19 cellular contexts compared by ENCODE assay signal in genomic region chrX:36684053-36684452, GRCh38.
A peak's percentile ranks its signal among the peaks of the same experiment; 100 is the strongest.
DNase-seq lines count a peak whose midpoint lies in the region; ATAC-seq and TF ChIP-seq lines count a peak whose summit lies in the region.
"Had no signal": no experiment of that assay in that cellular context is flagged by ENCODE, and none has a peak within 500 bp of the region (broad histone marks: within the 10 kb centered on the region; RNA-seq: fewer than 3 reads in every experiment).

No MANE protein-coding gene starts in this region.

- H3K27ac ChIP-seq in C4-2B (no peak overlapping the region), PC-3 (ENCODE audit: low read length) (no peak overlapping the region)

- H3K36me3 ChIP-seq in H7 (replicated peaks; ENCODE audit: control insufficient read depth, insufficient read depth, low read length), result no peaks in the 10 kb centered on the region
- H3K36me3 ChIP-seq in PC-3 (ENCODE audit: low read depth, low read length), result no peaks in the 10 kb centered on the region

- TF ChIP-seq POLR2A in erythroblast (IDR thresholded peaks at IDR 0.05; ENCODE audit: low read length), result no peak

- H3K4me2 ChIP-seq in PC-3 (ENCODE audit: low read length), result no peak overlapping the region

- H3K4me1 ChIP-seq in PC-3 (ENCODE audit: insufficient read depth, low read length), result no peaks in the 10 kb centered on the region

- no peaks in the 10 kb centered on the region for H3K36me3 Mint-ChIP-seq in naive thymus-derived CD8-positive, alpha-beta T cell
- H3K36me3 Mint-ChIP-seq: activated CD8-positive, alpha-beta memory T cell treated with anti-CD3 and anti-CD28 coated beads, Interleukin-2, amount 10 ng/mL, durations not matched to agents 7 days and 5 days; activated naive CD4-positive, alpha-beta T cell treated with anti-CD3 and anti-CD28 coated beads, Interleukin-2, amount 50 U/mL, for 72 hours; mesothelial cell of epicardium; stimulated activated memory B cell treated with anti-CD40 and anti-IgM and Interleukin-4, amounts not matched to agents 10 μg/mL and 1 μg/mL and 100 μg/mL, for 72 hours had no signal

- H3K9me3 ChIP-seq in PC-3 (ENCODE audit: low read length), result no peaks in the 10 kb centered on the region

- TF ChIP-seq CTCF in C4-2B (conservative IDR thresholded peaks at IDR 0.05) (peak; percentile 44), PC-3 (conservative IDR thresholded peaks at IDR 0.05; ENCODE audit: low read depth, low read length) (peak; percentile 23; the same call in 1 of the 2 replicates)

- H3K27me3 Mint-ChIP-seq in naive thymus-derived CD8-positive, alpha-beta T cell, result no peaks in the 10 kb centered on the region
- H3K27me3 Mint-ChIP-seq: activated CD4-positive, alpha-beta T cell treated with anti-CD3 and anti-CD28 coated beads, Interleukin-2, amount 10 ng/mL, durations not matched to agents 24 days and 14 days; activated CD8-positive, alpha-beta memory T cell treated with anti-CD3 and anti-CD28 coated beads, Interleukin-2, amount 10 ng/mL, durations not matched to agents 7 days and 5 days; stimulated activated memory B cell treated with anti-CD40 and anti-IgM and Interleukin-4, amounts not matched to agents 10 μg/mL and 1 μg/mL and 100 μg/mL, for 72 hours had no signal

- no peak overlapping the region for H3K4me3 Mint-ChIP-seq in naive thymus-derived CD8-positive, alpha-beta T cell
- H3K4me3 Mint-ChIP-seq: activated CD4-positive, alpha-beta T cell treated with anti-CD3 and anti-CD28 coated beads, Interleukin-2, amount 10 ng/mL, durations not matched to agents 24 days and 14 days; activated CD8-positive, alpha-beta memory T cell treated with anti-CD3 and anti-CD28 coated beads, Interleukin-2, amount 10 ng/mL, durations not matched to agents 7 days and 5 days; mesothelial cell of epicardium; nephron; stimulated activated memory B cell treated with anti-CD40 and anti-IgM and Interleukin-4, amounts not matched to agents 10 μg/mL and 1 μg/mL and 100 μg/mL, for 72 hours had no signal

- intact Hi-C loops in PC-3 (cut with micrococcal nuclease), result no loop called here

- no peak overlapping the region for H3K27ac Mint-ChIP-seq in naive thymus-derived CD8-positive, alpha-beta T cell
- H3K27ac Mint-ChIP-seq: activated CD4-positive, alpha-beta T cell treated with anti-CD3 and anti-CD28 coated beads, Interleukin-2, amount 10 ng/mL, durations not matched to agents 24 days and 14 days; activated CD8-positive, alpha-beta memory T cell treated with anti-CD3 and anti-CD28 coated beads, Interleukin-2, amount 10 ng/mL, durations not matched to agents 7 days and 5 days; activated naive CD4-positive, alpha-beta T cell treated with anti-CD3 and anti-CD28 coated beads, Interleukin-2, amount 50 U/mL, for 72 hours; mesothelial cell of epicardium; nephron; stimulated activated memory B cell treated with anti-CD40 and anti-IgM and Interleukin-4, amounts not matched to agents 10 μg/mL and 1 μg/mL and 100 μg/mL, for 72 hours had no signal

- CTCF ChIA-PET in PC-3 (lab: Charles Lee), result no interaction called here

- ATAC-seq in PC-3, result no peak
- no peak for ATAC-seq in HG03097 (IDR thresholded peaks at IDR 0.05; ENCODE audit: low FRiP score, unreplicated experiment)
- ATAC-seq in naive thymus-derived CD8-positive, alpha-beta T cell, result no peak
- ATAC-seq: activated CD8-positive, alpha-beta memory T cell treated with anti-CD3 and anti-CD28 coated beads, Interleukin-2, amount 10 ng/mL, durations not matched to agents 7 days and 5 days; activated naive CD4-positive, alpha-beta T cell treated with anti-CD3 and anti-CD28 coated beads, Interleukin-2, amount 50 U/mL, for 72 hours; left cardiac atrium; stimulated activated memory B cell treated with anti-CD40 and anti-IgM and Interleukin-4, amounts not matched to agents 10 μg/mL and 1 μg/mL and 100 μg/mL, for 72 hours had no signal

- no peaks in the 10 kb centered on the region for H3K9me3 Mint-ChIP-seq in naive thymus-derived CD8-positive, alpha-beta T cell
- H3K9me3 Mint-ChIP-seq: activated CD4-positive, alpha-beta T cell treated with anti-CD3 and anti-CD28 coated beads, Interleukin-2, amount 10 ng/mL, durations not matched to agents 24 days and 14 days; nephron; stimulated activated memory B cell treated with anti-CD40 and anti-IgM and Interleukin-4, amounts not matched to agents 10 μg/mL and 1 μg/mL and 100 μg/mL, for 72 hours had no signal

- no peaks in the 10 kb centered on the region for H3K27me3 ChIP-seq in H7 (ENCODE audit: control insufficient read depth, insufficient read depth, low read length)
- no peaks in the 10 kb centered on the region for H3K27me3 ChIP-seq in PC-3 (ENCODE audit: low read length)

- no TSS peak for BruUV-seq in PC-3 (replicated peaks; lab: Mats Ljungman, UMichigan)

- POLR2A ChIA-PET in PC-3 (lab: Charles Lee; ENCODE audit: unreplicated experiment), result no interaction called here
- POLR2A ChIA-PET in naive thymus-derived CD8-positive, alpha-beta T cell (lab: Charles Lee), result no interaction called here

- no peaks in the 10 kb centered on the region for H3K4me1 Mint-ChIP-seq in naive thymus-derived CD8-positive, alpha-beta T cell
- H3K4me1 Mint-ChIP-seq: activated CD4-positive, alpha-beta T cell treated with anti-CD3 and anti-CD28 coated beads, Interleukin-2, amount 10 ng/mL, durations not matched to agents 24 days and 14 days; activated CD8-positive, alpha-beta memory T cell treated with anti-CD3 and anti-CD28 coated beads, Interleukin-2, amount 10 ng/mL, durations not matched to agents 7 days and 5 days; nephron; stimulated activated memory B cell treated with anti-CD40 and anti-IgM and Interleukin-4, amounts not matched to agents 10 μg/mL and 1 μg/mL and 100 μg/mL, for 72 hours had no signal

- H3K4me3 ChIP-seq in H7 (ENCODE audit: insufficient read depth, low read depth, low read length) (no peak overlapping the region), PC-3 (ENCODE audit: low read length) (no peak overlapping the region)

- H3K79me2 ChIP-seq in PC-3 (ENCODE audit: low read length), result no peaks in the 10 kb centered on the region

- no peak overlapping the region for H3K9ac ChIP-seq in PC-3 (ENCODE audit: low read length)

- H3K9me2 ChIP-seq in PC-3 (replicated peaks; ENCODE audit: low read length), result no peaks in the 10 kb centered on the region

- H4K20me1 ChIP-seq in PC-3 (ENCODE audit: low read length), result no peaks in the 10 kb centered on the region

- H3F3A ChIP-seq in PC-3 (ENCODE audit: low read length, unreplicated experiment), result no peaks in the 10 kb centered on the region

- H2AFZ ChIP-seq in PC-3 (ENCODE audit: low read length), result no peak overlapping the region

- DNase-seq in H7 (peak; percentile 5), PC-3 (peak; percentile 5), erythroblast (lab: John Stamatoyannopoulos, UW) (peak; percentile 0 to 1), SIG-M5 treated with dmso at 0.1 percent for 504 hours (lab: John Stamatoyannopoulos, UW; ENCODE audit: unreplicated experiment) (no peak)
- no peak for DNase-seq in naive thymus-derived CD8-positive, alpha-beta T cell
- DNase-seq: activated CD4-positive, alpha-beta T cell treated with anti-CD3 and anti-CD28 coated beads, Interleukin-2, amount 10 ng/mL, durations not matched to agents 24 days and 14 days; activated CD8-positive, alpha-beta memory T cell treated with anti-CD3 and anti-CD28 coated beads, Interleukin-2, amount 10 ng/mL, durations not matched to agents 7 days and 5 days; effector memory CD4-positive, alpha-beta T cell; left cardiac atrium; NCI-H1092; NCI-H1930; NCI-H2227 treated with DMSO at 0.1 percent for 48 hours; posterior cingulate gyrus had no signal

Comparison
In these comparisons a context has a peak if more than half of its experiments do, and no peak if none do; other contexts are left out.
1. DNase-seq: peak in H7 (single experiment), PC-3 (single experiment) and erythroblast (2 of 2); none in naive thymus-derived CD8-positive, alpha-beta T cell (0 of 10) and SIG-M5 treated with dmso at 0.1 percent for 504 hours (single experiment).